Comparison of ENCODE assay signal across 1 cellular context in genomic region chr15:51493892-51494291, GRCh38.
TF ChIP-seq lines count a peak whose summit lies in the region.

No MANE protein-coding gene starts in this region.

TF ChIP-seq in IMR-90, 13 proteins besides CTCF, POLR2A, EP300 and RAD21:
- no peak for TF ChIP-seq CHD1 (IDR thresholded peaks at IDR 0.05; ENCODE audit: low read depth, low read length)
- TF ChIP-seq CEBPB (IDR thresholded peaks at IDR 0.05; ENCODE audit: low read depth, low read length), result 0 out of 2 replicates have a peak, but pooled peaks have one; percentile 25
- no peak for TF ChIP-seq NFE2L2 (IDR thresholded peaks at IDR 0.05; ENCODE audit: low read depth, low read length)
- TF ChIP-seq MXI1 (IDR thresholded peaks at IDR 0.05; ENCODE audit: borderline replicate concordance, low read depth, low read length), result no peak
